ENCODE assay signal across 15 cellular contexts in the genomic region with DNA sequence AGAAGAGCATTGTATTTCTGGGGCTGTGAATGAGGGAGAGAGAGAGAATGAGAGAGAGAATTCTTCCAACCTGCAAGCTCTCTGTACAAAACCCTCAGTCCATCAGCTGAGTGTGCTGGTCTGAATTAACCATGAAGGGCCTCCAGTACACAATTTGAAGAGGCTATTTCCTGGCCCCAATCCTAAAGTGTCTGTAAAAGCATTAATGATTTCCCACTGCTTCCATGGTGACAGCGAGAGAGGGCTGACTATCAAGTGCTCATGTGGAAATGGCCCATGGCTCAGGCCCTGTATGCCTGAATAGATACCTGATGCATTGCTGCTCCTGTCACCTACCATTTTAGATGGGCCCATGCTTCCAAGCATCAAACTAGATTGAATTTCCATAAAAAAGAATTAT.
"Had no signal": no experiment of that assay in that cellular context is flagged by ENCODE, and none has a peak within 500 bp of the region (broad histone marks: within the 10 kb centered on the region; RNA-seq: fewer than 3 reads in every experiment).

No MANE protein-coding gene starts in this region.

- H3K36me3 ChIP-seq: gastroesophageal sphincter, heart right ventricle, left ventricle myocardium inferior had no signal

- H3K27ac ChIP-seq: gastroesophageal sphincter, heart right ventricle, left ventricle myocardium inferior, testis had no signal

- H3K9me3 ChIP-seq: gastroesophageal sphincter, left ventricle myocardium inferior, testis had no signal

- ATAC-seq: activated naive CD4-positive, alpha-beta T cell treated with anti-CD3 and anti-CD28 coated beads, Interleukin-2, amount 50 U/mL, for 72 hours; gastroesophageal sphincter; heart right ventricle; naive thymus-derived CD8-positive, alpha-beta T cell; stimulated activated naive CD8-positive, alpha-beta T cell treated with anti-CD3 and anti-CD28 coated beads, Interleukin-15, amount 100 ng/mL, for 72 hours; WTC11 had no signal

- H3K4me3 ChIP-seq: gastroesophageal sphincter, heart right ventricle, left ventricle myocardium inferior, testis had no signal

- H3K4me1 ChIP-seq: gastroesophageal sphincter, heart right ventricle, left ventricle myocardium inferior, testis had no signal

- FAIRE-seq: colon had no signal

- H3K27me3 ChIP-seq: gastroesophageal sphincter, heart right ventricle, testis had no signal

- DNase-seq: activated CD4-positive, alpha-beta memory T cell treated with anti-CD3 and anti-CD28 coated beads, Interleukin-2, amount 10 ng/mL, durations not matched to agents 7 days and 5 days; activated CD4-positive, alpha-beta T cell treated with anti-CD3 and anti-CD28 coated beads for 4 hours; activated effector memory CD4-positive, alpha-beta T cell treated with anti-CD3 and anti-CD28 coated beads, Interleukin-2, amount 50 U/mL, for 16 hours; activated T-cell treated with anti-CD3 and anti-CD28 coated beads, Interleukin-2, amount 50 U/mL, for 48 hours; heart right ventricle; islet precursor cell; left ventricle myocardium inferior; naive thymus-derived CD8-positive, alpha-beta T cell; stimulated activated CD4-positive, alpha-beta T cell treated with anti-CD3 and anti-CD28 coated beads, Interleukin-1b, Interleukin-23, amount 100 ng/mL, for 48 hours; stimulated activated naive CD8-positive, alpha-beta T cell treated with anti-CD3 and anti-CD28 coated beads, Interleukin-15, amount 100 ng/mL, for 72 hours; testis had no signal
